14 cellular contexts compared by ENCODE assay signal in the genomic region with DNA sequence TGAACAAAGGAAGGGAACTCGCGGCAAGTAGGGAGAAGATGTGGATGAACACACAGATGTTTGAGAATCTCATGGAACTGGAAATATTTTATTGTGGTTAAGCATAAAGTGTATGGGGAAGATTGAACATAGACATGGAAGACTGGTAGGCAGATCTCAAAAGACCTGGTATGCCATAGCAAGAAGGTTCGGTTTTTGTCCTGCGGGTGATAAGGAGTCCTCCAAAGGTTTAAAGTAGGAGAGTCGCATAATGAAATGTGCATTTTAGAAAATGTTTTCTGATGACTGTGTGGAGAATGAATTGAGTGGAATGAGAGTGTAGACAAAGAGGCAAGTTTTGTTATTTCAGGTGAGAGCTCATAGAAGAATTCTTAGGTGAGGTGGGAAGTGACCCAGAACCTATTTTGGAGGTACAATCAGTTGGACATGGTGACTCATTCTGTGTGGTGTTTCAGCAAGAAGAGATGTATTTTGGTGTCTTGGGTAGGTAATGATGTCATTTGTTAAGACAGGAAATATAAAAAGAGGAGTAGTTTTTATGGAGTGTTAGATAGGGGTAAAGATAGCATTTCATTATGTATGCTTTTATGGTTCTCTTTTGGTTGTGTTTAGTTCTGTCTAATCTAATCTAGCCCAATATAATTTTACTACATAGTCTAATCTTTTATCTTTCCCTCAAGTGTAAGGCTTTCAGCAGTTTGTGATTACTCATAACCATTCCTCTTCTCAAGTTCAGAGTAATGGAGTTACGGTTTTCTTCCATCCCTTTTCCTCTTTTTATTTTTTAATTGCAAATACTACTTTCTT.
DNase-seq lines count a peak whose midpoint lies in the region; ATAC-seq and TF ChIP-seq lines count a peak whose summit lies in the region.
"Had no signal": no experiment of that assay in that cellular context is flagged by ENCODE, and none has a peak within 500 bp of the region (broad histone marks: within the 10 kb centered on the region; RNA-seq: fewer than 3 reads in every experiment).

No MANE protein-coding gene starts in this region.

- TF ChIP-seq CTCF in mammary epithelial cell (conservative IDR thresholded peaks at IDR 0.05 in 1 of 2, IDR thresholded peaks at IDR 0.05 in 1 of 2; ENCODE audit: extremely low read depth in 1 of 2, insufficient read depth in 1 of 2, low read depth in 1 of 2, low read length in 2 of 2), result no peak

- H4K20me1 ChIP-seq in mammary epithelial cell (ENCODE audit: insufficient read depth, low read length), result no peaks in the 10 kb centered on the region

- no peak for DNase-seq in activated CD8-positive, alpha-beta memory T cell treated with anti-CD3 and anti-CD28 coated beads, Interleukin-2, amount 10 ng/mL, durations not matched to agents 7 days and 5 days
- no peak for DNase-seq in activated CD8-positive, alpha-beta memory T cell treated with anti-CD3 and anti-CD28 coated beads for 24 hours
- DNase-seq in NCI-H226 (peak; percentile 60), mammary epithelial cell (peak; percentile 88), cardiac septum (ENCODE audit: low spot score) (no peak), DMS 273 treated with DMSO at 0.1 percent for 48 hours (lab: John Stamatoyannopoulos, UW) (no peak)
- DNase-seq in natural killer cell treated with Interleukin-12 subunit alpha and Interleukin-12 subunit beta and Interleukin-15 and Interleukin-18, amount 100 ng/mL, for 72 hours (ENCODE audit: low spot score), result no peak
- DNase-seq: activated naive CD8-positive, alpha-beta T cell treated with anti-CD3 and anti-CD28 coated beads, Interleukin-2, amount 10 ng/mL, durations not matched to agents 7 days and 5 days; colonic mucosa; DMS53; midbrain; NCI-H1105 treated with DMSO at 0.1 percent for 48 hours; Peyer's patch had no signal

- H3K27ac Mint-ChIP-seq in activated CD8-positive, alpha-beta memory T cell treated with anti-CD3 and anti-CD28 coated beads, Interleukin-2, amount 10 ng/mL, durations not matched to agents 7 days and 5 days, result peak overlapping the region; percentile 72
- H3K27ac Mint-ChIP-seq in natural killer cell treated with Interleukin-12 subunit alpha and Interleukin-12 subunit beta and Interleukin-15 and Interleukin-18, amount 100 ng/mL, for 72 hours, result peak overlapping the region; percentile 55 to 78
- H3K27ac Mint-ChIP-seq: activated naive CD8-positive, alpha-beta T cell treated with anti-CD3 and anti-CD28 coated beads, Interleukin-2, amount 10 ng/mL, durations not matched to agents 7 days and 5 days had no signal

- H3K27ac ChIP-seq in mammary epithelial cell (ENCODE audit: insufficient read depth, low read depth, low read length), result no peak overlapping the region
- H3K27ac ChIP-seq: colonic mucosa, Peyer's patch had no signal

- no peak for ATAC-seq in activated CD8-positive, alpha-beta memory T cell treated with anti-CD3 and anti-CD28 coated beads, Interleukin-2, amount 10 ng/mL, durations not matched to agents 7 days and 5 days
- no peak for ATAC-seq in natural killer cell treated with Interleukin-12 subunit alpha and Interleukin-12 subunit beta and Interleukin-15 and Interleukin-18, amount 100 ng/mL, for 72 hours
- ATAC-seq in GM21526 (IDR thresholded peaks at IDR 0.05; ENCODE audit: low FRiP score, unreplicated experiment), result no peak

- TSS peak; percentile 12 for BruUV-seq in mammary epithelial cell (replicated peaks; lab: Mats Ljungman, UMichigan)

- no peak overlapping the region for H3K4me3 Mint-ChIP-seq in activated CD8-positive, alpha-beta memory T cell treated with anti-CD3 and anti-CD28 coated beads, Interleukin-2, amount 10 ng/mL, durations not matched to agents 7 days and 5 days
- peak overlapping the region; percentile 35 for H3K4me3 Mint-ChIP-seq in natural killer cell treated with Interleukin-12 subunit alpha and Interleukin-12 subunit beta and Interleukin-15 and Interleukin-18, amount 100 ng/mL, for 72 hours
- H3K4me3 Mint-ChIP-seq: activated naive CD8-positive, alpha-beta T cell treated with anti-CD3 and anti-CD28 coated beads, Interleukin-2, amount 10 ng/mL, durations not matched to agents 7 days and 5 days had no signal

- H3K4me3 ChIP-seq in mammary epithelial cell (replicated peaks in 1 of 3; ENCODE audit: insufficient read depth in 1 of 3, low read depth in 2 of 3, low read length in 3 of 3), result no peak overlapping the region
- H3K4me3 ChIP-seq: colonic mucosa, Peyer's patch had no signal

- peaks cover 25% of the 10 kb centered on the region for H3K4me1 Mint-ChIP-seq in activated CD8-positive, alpha-beta memory T cell treated with anti-CD3 and anti-CD28 coated beads, Interleukin-2, amount 10 ng/mL, durations not matched to agents 7 days and 5 days
- peaks cover 26% of the 10 kb centered on the region in 2 donors for H3K4me1 Mint-ChIP-seq in natural killer cell treated with Interleukin-12 subunit alpha and Interleukin-12 subunit beta and Interleukin-15 and Interleukin-18, amount 100 ng/mL, for 72 hours (ENCODE audit: low read depth in 2 of 2)

- H3K79me2 ChIP-seq in mammary epithelial cell (ENCODE audit: insufficient read depth, low read length), result no peaks in the 10 kb centered on the region

- H3K4me2 ChIP-seq in mammary epithelial cell (ENCODE audit: insufficient read depth, low read depth, low read length), result no peak overlapping the region

- H3K9me3 Mint-ChIP-seq in activated CD8-positive, alpha-beta memory T cell treated with anti-CD3 and anti-CD28 coated beads, Interleukin-2, amount 10 ng/mL, durations not matched to agents 7 days and 5 days (ENCODE audit: low read depth), result no peaks in the 10 kb centered on the region
- peaks cover 9% of the 10 kb centered on the region for H3K9me3 Mint-ChIP-seq in natural killer cell treated with Interleukin-12 subunit alpha and Interleukin-12 subunit beta and Interleukin-15 and Interleukin-18, amount 100 ng/mL, for 72 hours
- H3K9me3 Mint-ChIP-seq: activated naive CD8-positive, alpha-beta T cell treated with anti-CD3 and anti-CD28 coated beads, Interleukin-2, amount 10 ng/mL, durations not matched to agents 7 days and 5 days had no signal

- in situ Hi-C loops in mammary epithelial cell (cut with MboI; ENCODE audit: low sequenced_read_pairs in 2 of 2), result no loop called here

- no peaks in the 10 kb centered on the region for H3K27me3 Mint-ChIP-seq in activated CD8-positive, alpha-beta memory T cell treated with anti-CD3 and anti-CD28 coated beads, Interleukin-2, amount 10 ng/mL, durations not matched to agents 7 days and 5 days
- no peaks in the 10 kb centered on the region for H3K27me3 Mint-ChIP-seq in natural killer cell treated with Interleukin-12 subunit alpha and Interleukin-12 subunit beta and Interleukin-15 and Interleukin-18, amount 100 ng/mL, for 72 hours
- H3K27me3 Mint-ChIP-seq: activated naive CD8-positive, alpha-beta T cell treated with anti-CD3 and anti-CD28 coated beads, Interleukin-2, amount 10 ng/mL, durations not matched to agents 7 days and 5 days had no signal

- H3K9ac ChIP-seq in mammary epithelial cell (ENCODE audit: insufficient read depth, low read length), result no peak overlapping the region

- intact Hi-C loops in mammary epithelial cell (cut with micrococcal nuclease) (no loop called here), cardiac septum (cut with DNase I) (no loop called here)

- no peaks in the 10 kb centered on the region for H3K36me3 ChIP-seq in mammary epithelial cell (ENCODE audit: insufficient read depth, low read length)
- H3K36me3 ChIP-seq: colonic mucosa, Peyer's patch had no signal

- dilution Hi-C loops in mammary epithelial cell (cut with HindIII; ENCODE audit: low sequenced_read_pairs), result no loop called here

- no peaks in the 10 kb centered on the region for H3K27me3 ChIP-seq in mammary epithelial cell (ENCODE audit: insufficient read depth, low read length)
- H3K27me3 ChIP-seq: colonic mucosa, Peyer's patch had no signal

- no peak overlapping the region for H2AFZ ChIP-seq in mammary epithelial cell (ENCODE audit: low read depth, low read length)

- 100% methylated on average over 6 of the region's 6 CpGs for WGBS in mammary epithelial cell (ENCODE audit: low coverage, missing lambda C conversion rate)

- CTCF ChIA-PET in activated CD8-positive, alpha-beta memory T cell treated with anti-CD3 and anti-CD28 coated beads, Interleukin-2, amount 10 ng/mL, durations not matched to agents 7 days and 5 days (lab: Charles Lee), result no interaction called here
- CTCF ChIA-PET in mammary epithelial cell (lab: Charles Lee; ENCODE audit: low non-redundant PET), result no interaction called here

- H3K9me3 ChIP-seq in mammary epithelial cell (replicated peaks; ENCODE audit: insufficient read depth, low read length), result no peaks in the 10 kb centered on the region
- H3K9me3 ChIP-seq: colonic mucosa, Peyer's patch had no signal

- peaks cover 17% of the 10 kb centered on the region for H3K36me3 Mint-ChIP-seq in activated CD8-positive, alpha-beta memory T cell treated with anti-CD3 and anti-CD28 coated beads, Interleukin-2, amount 10 ng/mL, durations not matched to agents 7 days and 5 days
- peaks cover 16% of the 10 kb centered on the region for H3K36me3 Mint-ChIP-seq in natural killer cell treated with Interleukin-12 subunit alpha and Interleukin-12 subunit beta and Interleukin-15 and Interleukin-18, amount 100 ng/mL, for 72 hours

- peaks cover 18% of the 10 kb centered on the region for H3K4me1 ChIP-seq in mammary epithelial cell (ENCODE audit: insufficient read depth, low read length)
- H3K4me1 ChIP-seq: colonic mucosa, Peyer's patch had no signal

Comparison
In these comparisons a context has a peak if more than half of its experiments do, and no peak if none do; other contexts are left out.
1. DNase-seq: peak in NCI-H226 (single experiment) and mammary epithelial cell (single experiment); none in activated CD8-positive, alpha-beta memory T cell treated with anti-CD3 and anti-CD28 coated beads, Interleukin-2, amount 10 ng/mL, durations not matched to agents 7 days and 5 days (single experiment), activated CD8-positive, alpha-beta memory T cell treated with anti-CD3 and anti-CD28 coated beads for 24 hours (single experiment), natural killer cell treated with Interleukin-12 subunit alpha and Interleukin-12 subunit beta and Interleukin-15 and Interleukin-18, amount 100 ng/mL, for 72 hours (single experiment), cardiac septum (single experiment) and DMS 273 treated with DMSO at 0.1 percent for 48 hours (single experiment).